Comparison of ENCODE assay signal across 9 cellular contexts in genomic region chr7:155490697-155491628, GRCh38. TPM values are rescaled to one million over a fixed set of nuclear protein-coding genes. Genes with fewer than 3 reads are reported as not detected.
A peak's percentile ranks its signal among the peaks of the same experiment; 100 is the strongest.
DNase-seq lines count a peak whose midpoint lies in the region; ATAC-seq and TF ChIP-seq lines count a peak whose summit lies in the region.
"Had no signal": no experiment of that assay in that cellular context is flagged by ENCODE, and none has a peak within 500 bp of the region (broad histone marks: within the 10 kb centered on the region; RNA-seq: fewer than 3 reads in every experiment).

No MANE protein-coding gene starts in this region.

- H3K4me3 Mint-ChIP-seq in IgD-negative memory B cell: peak overlapping the region; percentile 88 to 98 (median 92)
- H3K4me3 Mint-ChIP-seq in dendritic cell treated with granulocyte-macrophage colony-stimulating factor and Interleukin-4, amounts not matched to agents 40 ng/mL and 50 ng/mL, for 4 days: peak overlapping the region; percentile 58

- H3K36me3 ChIP-seq in tibial artery: no peaks in the 10 kb centered on the region

- no peaks in the 10 kb centered on the region for H3K9me3 ChIP-seq in mononuclear cell (ENCODE audit: low read depth, low read length)
- H3K9me3 ChIP-seq in tibial artery: no peaks in the 10 kb centered on the region

- peak overlapping the region in 1 of 2 donors; percentile 19 for H3K27ac ChIP-seq in tibial artery

- ATAC-seq in GM21526 (IDR thresholded peaks at IDR 0.05; ENCODE audit: low FRiP score, unreplicated experiment): peak; percentile 83

- H3K4me3 ChIP-seq in GM12864 (ENCODE audit: low read depth, low read length) (peak overlapping the region; percentile 53), mononuclear cell (ENCODE audit: low read length) (peak overlapping the region; percentile 41), tibial artery (peak overlapping the region; percentile 35 to 54)

- H3K27me3 Mint-ChIP-seq in IgD-negative memory B cell: peaks cover 7% of the 10 kb centered on the region
- H3K27me3 Mint-ChIP-seq in dendritic cell treated with granulocyte-macrophage colony-stimulating factor and Interleukin-4, amounts not matched to agents 40 ng/mL and 50 ng/mL, for 4 days: peaks cover 86% of the 10 kb centered on the region

- H3K4me1 ChIP-seq in mononuclear cell (ENCODE audit: insufficient read depth, low read length): peaks cover 20% of the 10 kb centered on the region
- peaks cover 0 to 16% (median 11%) of the 10 kb centered on the region in 4 donors for H3K4me1 ChIP-seq in tibial artery

- H3K9me3 Mint-ChIP-seq in IgD-negative memory B cell: peaks cover 0 to 8% (median 0%) of the 10 kb centered on the region in 3 donors
- no peaks in the 10 kb centered on the region for H3K9me3 Mint-ChIP-seq in dendritic cell treated with granulocyte-macrophage colony-stimulating factor and Interleukin-4, amounts not matched to agents 40 ng/mL and 50 ng/mL, for 4 days

- DNase-seq in GM12864 (ENCODE audit: low read depth): peak; percentile 26
- DNase-seq in tibial artery: no peak
- DNase-seq in A172 (ENCODE audit: low spot score): no peak
- no peak for DNase-seq in NCI-H1105 treated with DMSO at 0.1 percent for 48 hours (lab: John Stamatoyannopoulos, UW)

- H3K27me3 ChIP-seq in mononuclear cell (ENCODE audit: insufficient read depth, low read length) (peaks cover 15% of the 10 kb centered on the region), tibial artery (peaks cover 0 to 59% of the 10 kb centered on the region in 2 donors)

- H3K27ac Mint-ChIP-seq in IgD-negative memory B cell: peak overlapping the region; percentile 6 to 100 (median 85)
- no peak overlapping the region for H3K27ac Mint-ChIP-seq in dendritic cell treated with granulocyte-macrophage colony-stimulating factor and Interleukin-4, amounts not matched to agents 40 ng/mL and 50 ng/mL, for 4 days

- peaks cover 4% of the 10 kb centered on the region for H3K36me3 Mint-ChIP-seq in IgD-negative memory B cell
- no peaks in the 10 kb centered on the region for H3K36me3 Mint-ChIP-seq in dendritic cell treated with granulocyte-macrophage colony-stimulating factor and Interleukin-4, amounts not matched to agents 40 ng/mL and 50 ng/mL, for 4 days (ENCODE audit: low read depth)

- intact Hi-C loops in dendritic cell treated with granulocyte-macrophage colony-stimulating factor and Interleukin-4, amounts not matched to agents 40 ng/mL and 50 ng/mL, for 4 days (cut with micrococcal nuclease): no loop called here
- intact Hi-C loops in tibial artery (cut with DNase I; ENCODE audit: low total_unique reads): no loop called here

- peaks cover 20 to 27% (median 25%) of the 10 kb centered on the region in 3 donors for H3K4me1 Mint-ChIP-seq in IgD-negative memory B cell
- peaks cover 18% of the 10 kb centered on the region for H3K4me1 Mint-ChIP-seq in dendritic cell treated with granulocyte-macrophage colony-stimulating factor and Interleukin-4, amounts not matched to agents 40 ng/mL and 50 ng/mL, for 4 days (ENCODE audit: low read depth)

- TF ChIP-seq CTCF in GM12864 (IDR thresholded peaks at IDR 0.05; ENCODE audit: low read depth, low read length, missing control alignments) (no peak), tibial artery (IDR thresholded peaks at IDR 0.05) (no peak)

RNA-seq across cellular contexts. Expression of gene EN2, which starts 33.0 kb away (rescaled TPM):
- polyA plus RNA-seq in IgD-negative memory B cell: not detected
- total RNA-seq in mononuclear cell: not detected
- total RNA-seq in A172 (2014; rRNA removed; shearing (Covaris generic)): not detected in 2 replicates
- polyA plus RNA-seq: neural cell had no signal

RNA-seq across cellular contexts. Expression of gene CNPY1, which starts 55.4 kb away (rescaled TPM):
- not detected for polyA plus RNA-seq in IgD-negative memory B cell
- not detected for total RNA-seq in mononuclear cell
- total RNA-seq in A172 (2014; rRNA removed; shearing (Covaris generic)): not detected in 2 replicates
